16 cellular contexts compared by ENCODE assay signal in genomic region chr3:79187441-79187840, GRCh38.
DNase-seq lines count a peak whose midpoint lies in the region; TF ChIP-seq lines count a peak whose summit lies in the region.
"Had no signal": no experiment of that assay in that cellular context is flagged by ENCODE, and none has a peak within 500 bp of the region (broad histone marks: within the 10 kb centered on the region; RNA-seq: fewer than 3 reads in every experiment).

No MANE protein-coding gene starts in this region.

- peaks cover 2% of the 10 kb centered on the region for H3K9me3 Mint-ChIP-seq in glutamatergic neuron (ENCODE audit: unreplicated experiment)
- H3K9me3 Mint-ChIP-seq: CD4-positive, alpha-beta T cell; GM23338 had no signal

- no peaks in the 10 kb centered on the region for H3K27me3 Mint-ChIP-seq in glutamatergic neuron (ENCODE audit: unreplicated experiment)
- H3K27me3 Mint-ChIP-seq: CD4-positive, alpha-beta T cell had no signal

- no peaks in the 10 kb centered on the region for H3K9me3 ChIP-seq in WERI-Rb-1 (ENCODE audit: severe bottlenecking)
- H3K9me3 ChIP-seq: Caco-2 had no signal

- no peaks in the 10 kb centered on the region for H3K27me3 ChIP-seq in WERI-Rb-1 (ENCODE audit: insufficient read depth, low read depth, severe bottlenecking)

- DNase-seq in DMS 273 (lab: John Stamatoyannopoulos, UW; ENCODE audit: unreplicated experiment) (peak; percentile 70), NCI-H446 treated with DMSO at 0.1 percent for 48 hours (lab: John Stamatoyannopoulos, UW) (peak; percentile 86), WERI-Rb-1 (peak; percentile 49), glutamatergic neuron (no peak), NCI-H345 treated with DMSO at 0.1 percent for 48 hours (lab: John Stamatoyannopoulos, UW; ENCODE audit: unreplicated experiment) (no peak), NCI-H1105 (lab: John Stamatoyannopoulos, UW) (no peak)
- no peak for DNase-seq in stimulated activated CD4-positive, alpha-beta T cell treated with anti-CD3 and anti-CD28 coated beads, Interleukin-4, amount 100 ng/mL, for 4 hours
- DNase-seq: Caco-2; CD4-positive, alpha-beta T cell; DMS53; DND-41; EL; HCEC 1CT had no signal

- no peak for TF ChIP-seq CTCF in WERI-Rb-1 (IDR thresholded peaks at IDR 0.05; ENCODE audit: low read depth, low read length)
- TF ChIP-seq CTCF in glutamatergic neuron (IDR thresholded peaks at IDR 0.05; ENCODE audit: partially characterized antibody, unreplicated experiment): no peak

- no peak overlapping the region for H3K4me3 ChIP-seq in WERI-Rb-1 (ENCODE audit: low read depth, low read length)
- H3K4me3 ChIP-seq: GM23338 had no signal

- H3K36me3 Mint-ChIP-seq in glutamatergic neuron (ENCODE audit: unreplicated experiment): no peaks in the 10 kb centered on the region

- H3K27ac ChIP-seq in WERI-Rb-1: peak overlapping the region; percentile 43
- H3K27ac ChIP-seq: C4-2B, HL-60 had no signal

- peaks cover 22% of the 10 kb centered on the region for H3K4me1 Mint-ChIP-seq in glutamatergic neuron (ENCODE audit: low read depth, unreplicated experiment)
- H3K4me1 Mint-ChIP-seq: GM23338 had no signal

- no peak overlapping the region for H3K4me3 Mint-ChIP-seq in glutamatergic neuron (ENCODE audit: unreplicated experiment)
- H3K4me3 Mint-ChIP-seq: CD4-positive, alpha-beta T cell; GM23338 had no signal

- H3K36me3 ChIP-seq in WERI-Rb-1: no peaks in the 10 kb centered on the region

- H3K27ac Mint-ChIP-seq in glutamatergic neuron (ENCODE audit: unreplicated experiment): peak overlapping the region; percentile 31
- H3K27ac Mint-ChIP-seq: CD4-positive, alpha-beta T cell; GM23338 had no signal

Comparison
In these comparisons a context has a peak if more than half of its experiments do, and no peak if none do; other contexts are left out.
1. DNase-seq: peak in DMS 273 (single experiment), NCI-H446 treated with DMSO at 0.1 percent for 48 hours (single experiment) and WERI-Rb-1 (single experiment); none in glutamatergic neuron (single experiment), NCI-H345 treated with DMSO at 0.1 percent for 48 hours (single experiment), stimulated activated CD4-positive, alpha-beta T cell treated with anti-CD3 and anti-CD28 coated beads, Interleukin-4, amount 100 ng/mL, for 4 hours (0 of 2) and NCI-H1105 (single experiment).